In genomic region chr13:59236979-59237378, GRCh38 we compare ENCODE assay signal across 8 cellular contexts.
"Had no signal": no experiment of that assay in that cellular context is flagged by ENCODE, and none has a peak within 500 bp of the region (broad histone marks: within the 10 kb centered on the region; RNA-seq: fewer than 3 reads in every experiment).

No MANE protein-coding gene starts in this region.

- H3K27ac Mint-ChIP-seq: GM23338, H9 had no signal

- H3K9me3 Mint-ChIP-seq: GM23338, H9 had no signal

- FAIRE-seq: H1, H54, HTR-8/SVneo, K562 had no signal

- H3K4me3 Mint-ChIP-seq: GM23338, H9 had no signal

- H3K4me3 ChIP-seq: GM23338, K562 had no signal

- DNase-seq: H9, HCEC 1CT, IMR-90 had no signal

- ATAC-seq: GM23338, K562 had no signal

- H3K4me1 Mint-ChIP-seq: GM23338, H9 had no signal
